ENCODE assay signal across 1 cellular context in genomic region chr11:117579148-117579547, GRCh38.
TF ChIP-seq lines count a peak whose summit lies in the region.

No MANE protein-coding gene starts in this region.

TF ChIP-seq in GM12878, 131 proteins besides CTCF, POLR2A, EP300 and RAD21:
- TF ChIP-seq, protein P1, sequence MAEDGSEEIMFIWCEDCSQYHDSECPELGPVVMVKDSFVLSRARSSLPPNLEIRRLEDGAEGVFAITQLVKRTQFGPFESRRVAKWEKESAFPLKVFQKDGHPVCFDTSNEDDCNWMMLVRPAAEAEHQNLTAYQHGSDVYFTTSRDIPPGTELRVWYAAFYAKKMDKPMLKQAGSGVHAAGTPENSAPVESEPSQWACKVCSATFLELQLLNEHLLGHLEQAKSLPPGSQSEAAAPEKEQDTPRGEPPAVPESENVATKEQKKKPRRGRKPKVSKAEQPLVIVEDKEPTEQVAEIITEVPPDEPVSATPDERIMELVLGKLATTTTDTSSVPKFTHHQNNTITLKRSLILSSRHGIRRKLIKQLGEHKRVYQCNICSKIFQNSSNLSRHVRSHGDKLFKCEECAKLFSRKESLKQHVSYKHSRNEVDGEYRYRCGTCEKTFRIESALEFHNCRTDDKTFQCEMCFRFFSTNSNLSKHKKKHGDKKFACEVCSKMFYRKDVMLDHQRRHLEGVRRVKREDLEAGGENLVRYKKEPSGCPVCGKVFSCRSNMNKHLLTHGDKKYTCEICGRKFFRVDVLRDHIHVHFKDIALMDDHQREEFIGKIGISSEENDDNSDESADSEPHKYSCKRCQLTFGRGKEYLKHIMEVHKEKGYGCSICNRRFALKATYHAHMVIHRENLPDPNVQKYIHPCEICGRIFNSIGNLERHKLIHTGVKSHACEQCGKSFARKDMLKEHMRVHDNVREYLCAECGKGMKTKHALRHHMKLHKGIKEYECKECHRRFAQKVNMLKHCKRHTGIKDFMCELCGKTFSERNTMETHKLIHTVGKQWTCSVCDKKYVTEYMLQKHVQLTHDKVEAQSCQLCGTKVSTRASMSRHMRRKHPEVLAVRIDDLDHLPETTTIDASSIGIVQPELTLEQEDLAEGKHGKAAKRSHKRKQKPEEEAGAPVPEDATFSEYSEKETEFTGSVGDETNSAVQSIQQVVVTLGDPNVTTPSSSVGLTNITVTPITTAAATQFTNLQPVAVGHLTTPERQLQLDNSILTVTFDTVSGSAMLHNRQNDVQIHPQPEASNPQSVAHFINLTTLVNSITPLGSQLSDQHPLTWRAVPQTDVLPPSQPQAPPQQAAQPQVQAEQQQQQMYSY (CRISPR knock-in tag; IDR thresholded peaks at IDR 0.05) = no peak
- TF ChIP-seq KAT2A (conservative IDR thresholded peaks at IDR 0.05; ENCODE audit: control insufficient read depth, low read depth, low read length) (no peak), SPI1 (IDR thresholded peaks at IDR 0.05; ENCODE audit: borderline replicate concordance, insufficient read depth, low read depth, low read length) (peak; percentile 26; the same call in 1 of the 2 replicates)
